In genomic region chr14:102019141-102019540, GRCh38 we compare ENCODE assay signal across 22 cellular contexts. TPM values are rescaled to one million over a fixed set of nuclear protein-coding genes. Genes with fewer than 3 reads are reported as not detected.
A peak's percentile ranks its signal among the peaks of the same experiment; 100 is the strongest.
DNase-seq lines count a peak whose midpoint lies in the region; ATAC-seq and TF ChIP-seq lines count a peak whose summit lies in the region.
"Had no signal": no experiment of that assay in that cellular context is flagged by ENCODE, and none has a peak within 500 bp of the region (broad histone marks: within the 10 kb centered on the region; RNA-seq: fewer than 3 reads in every experiment).

No MANE protein-coding gene starts in this region.

- H3K4me3 Mint-ChIP-seq in activated CD4-positive, alpha-beta T cell treated with anti-CD3 and anti-CD28 coated beads, Interleukin-2, amount 10 ng/mL, durations not matched to agents 7 days and 5 days = no peak overlapping the region

- peaks cover 89% of the 10 kb centered on the region for H3F3A ChIP-seq in PC-9 (ENCODE audit: insufficient read depth, low read depth)

- peak overlapping the region; percentile 89 for H3K27ac Mint-ChIP-seq in activated CD4-positive, alpha-beta T cell treated with anti-CD3 and anti-CD28 coated beads, Interleukin-2, amount 10 ng/mL, durations not matched to agents 7 days and 5 days

- intact Hi-C loops in PC-9 (cut with micrococcal nuclease; ENCODE audit: unreplicated experiment) (no loop called here), ascending aorta (cut with DNase I) (no loop called here)

- 0 out of 2 replicates have a peak overlapping the region, but pooled peaks have one; percentile 8 for H3K4me2 ChIP-seq in PC-9

- TF ChIP-seq CTCF in PC-9 (conservative IDR thresholded peaks at IDR 0.05) = no peak
- TF ChIP-seq CTCF in ascending aorta (IDR thresholded peaks at IDR 0.05) = no peak

- CTCF ChIA-PET in activated CD4-positive, alpha-beta T cell treated with anti-CD3 and anti-CD28 coated beads, Interleukin-2, amount 10 ng/mL, durations not matched to agents 7 days and 5 days (lab: Charles Lee) = interaction anchor here (1.0 kb wide), 1 partner anchor 29 kb away, joined by 3 read pairs; no protein-coding TSS in a partner anchor
- CTCF ChIA-PET in PC-9 (lab: Charles Lee) = no interaction called here

- peaks cover 30% of the 10 kb centered on the region for H3K4me1 ChIP-seq in PC-9 (replicated peaks; ENCODE audit: insufficient read depth)
- H3K4me1 ChIP-seq in ascending aorta = no peaks in the 10 kb centered on the region

- H2AFZ ChIP-seq in PC-9 = no peak overlapping the region
- H2AFZ ChIP-seq: GM23248 had no signal

- BruUV-seq in PC-9 (replicated peaks; lab: Mats Ljungman, UMichigan) = no TSS peak

- peaks cover 74% of the 10 kb centered on the region for H3K36me3 Mint-ChIP-seq in activated CD4-positive, alpha-beta T cell treated with anti-CD3 and anti-CD28 coated beads, Interleukin-2, amount 10 ng/mL, durations not matched to agents 7 days and 5 days (ENCODE audit: low read depth)

- H3K27me3 ChIP-seq in PC-9 (ENCODE audit: insufficient read depth, low read depth) = no peaks in the 10 kb centered on the region
- no peaks in the 10 kb centered on the region for H3K27me3 ChIP-seq in ascending aorta

- no peaks in the 10 kb centered on the region for H3K9me2 ChIP-seq in PC-9 (ENCODE audit: insufficient read depth)

- DNase-seq in activated CD4-positive, alpha-beta T cell treated with anti-CD3 and anti-CD28 coated beads, Interleukin-2, amount 10 ng/mL, durations not matched to agents 7 days and 5 days = no peak
- no peak for DNase-seq in activated CD4-positive, alpha-beta T cell treated with anti-CD3 and anti-CD28 coated beads for 1 hour
- DNase-seq in PC-9 (no peak), cerebellar cortex (ENCODE audit: low spot score) (peak; percentile 44), occipital lobe (lab: John Stamatoyannopoulos, UW) (peak; percentile 58), ascending aorta (ENCODE audit: low spot score in 2 of 2) (no peak)
- DNase-seq in activated CD4-positive, CD25-positive, alpha-beta regulatory T cell (lab: John Stamatoyannopoulos, UW) = no peak
- DNase-seq: 8988T, DND-41, GDM1, GM23248, MV-4-11, NCI-H1417, NCI-H187 treated with DMSO at 0.1 percent for 48 hours, NCI-H446, NCI-H69, OCI-M1, RPMI8226 had no signal

- H3K9me3 ChIP-seq in PC-9 (ENCODE audit: insufficient read depth, low read depth) (no peaks in the 10 kb centered on the region), ascending aorta (no peaks in the 10 kb centered on the region)

- H3K27me3 Mint-ChIP-seq in activated CD4-positive, alpha-beta T cell treated with anti-CD3 and anti-CD28 coated beads, Interleukin-2, amount 10 ng/mL, durations not matched to agents 7 days and 5 days = no peaks in the 10 kb centered on the region

- POLR2A ChIA-PET in activated CD4-positive, alpha-beta T cell treated with anti-CD3 and anti-CD28 coated beads, Interleukin-2, amount 10 ng/mL, durations not matched to agents 7 days and 5 days (lab: Charles Lee) = no interaction called here
- POLR2A ChIA-PET in PC-9 (lab: Charles Lee; ENCODE audit: unreplicated experiment) = interaction anchor here (0.6 kb wide), 1 partner anchor 77 kb away, joined by 4 read pairs; no protein-coding TSS in a partner anchor

- peaks cover 14% of the 10 kb centered on the region; the same call in 1 of the 2 replicates for H4K20me1 ChIP-seq in PC-9 (ENCODE audit: insufficient read depth)

- H3K4me1 Mint-ChIP-seq in activated CD4-positive, alpha-beta T cell treated with anti-CD3 and anti-CD28 coated beads, Interleukin-2, amount 10 ng/mL, durations not matched to agents 7 days and 5 days = peaks cover 39% of the 10 kb centered on the region

- no peak overlapping the region for H3K4me3 ChIP-seq in PC-9
- no peak overlapping the region for H3K4me3 ChIP-seq in ascending aorta
- H3K4me3 ChIP-seq: GM12878, GM23248 had no signal

- H3K79me2 ChIP-seq in PC-9 (ENCODE audit: low read depth) = no peaks in the 10 kb centered on the region

- peak overlapping the region; percentile 63 for H3K27ac ChIP-seq in PC-9
- no peak overlapping the region for H3K27ac ChIP-seq in ascending aorta
- H3K27ac ChIP-seq: HL-60 had no signal

- no peak for ATAC-seq in HG03039 (IDR thresholded peaks at IDR 0.05; ENCODE audit: unreplicated experiment)
- ATAC-seq: GM12878, HCT116 had no signal

- no peaks in the 10 kb centered on the region for H3K9me3 Mint-ChIP-seq in activated CD4-positive, alpha-beta T cell treated with anti-CD3 and anti-CD28 coated beads, Interleukin-2, amount 10 ng/mL, durations not matched to agents 7 days and 5 days

- H3K36me3 ChIP-seq in PC-9 (ENCODE audit: low read depth) = peaks cover 85% of the 10 kb centered on the region
- H3K36me3 ChIP-seq in ascending aorta = peaks cover 98 to 99% of the 10 kb centered on the region in 2 donors

RNA-seq across cellular contexts. Expression of gene DYNC1H1, which starts 54.8 kb away (rescaled TPM):
- total RNA-seq in activated CD4-positive, alpha-beta T cell treated with anti-CD3 and anti-CD28 coated beads, Interleukin-2, amount 10 ng/mL, durations not matched to agents 7 days and 5 days = 100 to 1,000 TPM; 262 to 264 TPM
- total RNA-seq in PC-9 (2021) (1,203 and 1,268 TPM in 2 replicates), occipital lobe (677 TPM), ascending aorta (577 TPM)

Comparison
In these comparisons a context has a peak if more than half of its experiments do, and no peak if none do; other contexts are left out.
1. DNase-seq: peak in cerebellar cortex (single experiment) and occipital lobe (single experiment); none in activated CD4-positive, alpha-beta T cell treated with anti-CD3 and anti-CD28 coated beads, Interleukin-2, amount 10 ng/mL, durations not matched to agents 7 days and 5 days (single experiment), activated CD4-positive, alpha-beta T cell treated with anti-CD3 and anti-CD28 coated beads for 1 hour (single experiment), PC-9 (0 of 2), ascending aorta (0 of 2) and activated CD4-positive, CD25-positive, alpha-beta regulatory T cell (0 of 4).